In genomic region chr18:51030537-51031258, GRCh38 we compare ENCODE assay signal across 8 cellular contexts. TPM values are rescaled to one million over a fixed set of nuclear protein-coding genes. Genes with fewer than 3 reads are reported as not detected.
A peak's percentile ranks its signal among the peaks of the same experiment; 100 is the strongest.
DNase-seq lines count a peak whose midpoint lies in the region; ATAC-seq lines count a peak whose summit lies in the region.

No MANE protein-coding gene starts in this region.

- ATAC-seq in GM18517 (IDR thresholded peaks at IDR 0.05; ENCODE audit: unreplicated experiment) = peak; percentile 41
- ATAC-seq in HG03066 (IDR thresholded peaks at IDR 0.05; ENCODE audit: low read depth, unreplicated experiment) = peak; percentile 49

- peak overlapping the region; percentile 85 for H3K27ac ChIP-seq in epithelial cell of prostate

- peak; percentile 64 for DNase-seq in ACHN
- peak; percentile 39 for DNase-seq in NCI-H510A (lab: John Stamatoyannopoulos, UW)
- peak; percentile 59 for DNase-seq in activated T-cell treated with anti-CD3 and anti-CD28 coated beads for 1 hour (ENCODE audit: low read depth)
- no peak for DNase-seq in epithelial cell of prostate (ENCODE audit: low read depth, low spot score)
- peak; percentile 61 for DNase-seq in mucosa of gallbladder (ENCODE audit: low spot score)
- DNase-seq in stimulated activated CD8-positive, alpha-beta memory T cell treated with anti-CD3 and anti-CD28 coated beads, Interleukin-4, amount 100 ng/mL, for 1 hour (ENCODE audit: low read depth in 2 of 2, low spot score in 1 of 2) = peak; percentile 36 to 37

- in situ Hi-C loops in ACHN (cut with HindIII; ENCODE audit: low pct_ligation_motif_present, low pct_unique_long_range_greater_than_20kb, low sequenced_read_pairs) = loop anchor here (25.0 kb wide), 1 partner anchor 193 kb away; no protein-coding TSS in a partner anchor

RNA-seq across cellular contexts. Expression of gene SMAD4, which starts 0.7 kb away (rescaled TPM):
- 108 TPM for total RNA-seq in mucosa of gallbladder
